11 cellular contexts compared by ENCODE assay signal in genomic region chr11:122741613-122742012, GRCh38.
DNase-seq lines count a peak whose midpoint lies in the region; ATAC-seq and TF ChIP-seq lines count a peak whose summit lies in the region.
"Had no signal": no experiment of that assay in that cellular context is flagged by ENCODE, and none has a peak within 500 bp of the region (broad histone marks: within the 10 kb centered on the region; RNA-seq: fewer than 3 reads in every experiment).

No MANE protein-coding gene starts in this region.

- peak overlapping the region; percentile 51 to 71 for H4K8ac ChIP-seq in IMR-90 (ENCODE audit: low read depth in 2 of 2, low read length in 2 of 2)

- peak overlapping the region; percentile 77 for H3K4ac ChIP-seq in IMR-90 (ENCODE audit: low read depth, low read length)

- H4K20me1 ChIP-seq in IMR-90 (ENCODE audit: insufficient read depth, low read length) (peaks cover 16% of the 10 kb centered on the region; the same call in 1 of the 2 replicates), smooth muscle cell (ENCODE audit: low read depth) (peaks cover 9% of the 10 kb centered on the region)

- H2AK5ac ChIP-seq in IMR-90 (ENCODE audit: low read depth, low read length): peak overlapping the region; percentile 92

- peak overlapping the region; percentile 42 for H3K4me2 ChIP-seq in IMR-90 (ENCODE audit: low read depth, low read length)
- peak overlapping the region; percentile 5 for H3K4me2 ChIP-seq in smooth muscle cell

- peak overlapping the region; percentile 8 for H2AK9ac ChIP-seq in IMR-90 (replicated peaks; ENCODE audit: low read depth, low read length, poor library complexity)

- intact Hi-C loops in IMR-90 (cut with micrococcal nuclease) (no loop called here), left colon (cut with DNase I, micrococcal nuclease) (no loop called here)

- no peak for TF ChIP-seq POLR2A in IMR-90 (IDR thresholded peaks at IDR 0.05; ENCODE audit: low read depth, low read length)

- H2BK120ac ChIP-seq in IMR-90 (ENCODE audit: low read depth, low read length): peak overlapping the region; percentile 68

- peaks cover 50 to 83% of the 10 kb centered on the region in 2 experiments for H3K79me1 ChIP-seq in IMR-90 (ENCODE audit: low read depth in 1 of 2, low read length in 2 of 2)

- H3K4me1 ChIP-seq in IMR-90 (ENCODE audit: control insufficient read depth, insufficient read depth, low read length) (peaks cover 21% of the 10 kb centered on the region), smooth muscle cell (ENCODE audit: low read depth) (peaks cover 8% of the 10 kb centered on the region)

- H3K27ac ChIP-seq in IMR-90 (ENCODE audit: insufficient read depth, low read length) (peak overlapping the region; percentile 44; the same call in 1 of the 2 replicates), caudate nucleus (ENCODE audit: low read depth, low read length) (peak overlapping the region; percentile 53), smooth muscle cell (ENCODE audit: low read depth) (peak overlapping the region; percentile 64)

- dilution Hi-C loops in IMR-90 (cut with HindIII; ENCODE audit: low sequenced_read_pairs, unreplicated experiment): no loop called here

- no TSS peak for BruUV-seq in IMR-90 (replicated peaks; lab: Mats Ljungman, UMichigan)

- no peak for TF ChIP-seq CTCF in IMR-90 (conservative IDR thresholded peaks at IDR 0.05; ENCODE audit: low read depth, low read length)
- TF ChIP-seq CTCF in smooth muscle cell (IDR thresholded peaks at IDR 0.05; ENCODE audit: borderline replicate concordance, insufficient read depth, poor library complexity, severe bottlenecking): no peak

- peak overlapping the region; percentile 26 for H2BK5ac ChIP-seq in IMR-90 (ENCODE audit: low read depth, low read length, poor library complexity, severe bottlenecking)

- peak overlapping the region; percentile 87 for H3K23ac ChIP-seq in IMR-90 (ENCODE audit: low read depth, low read length)

- H3K9me3 ChIP-seq in IMR-90 (ENCODE audit: control insufficient read depth, insufficient read depth, low read length) (no peaks in the 10 kb centered on the region), smooth muscle cell (replicated peaks; ENCODE audit: low read depth) (no peaks in the 10 kb centered on the region)

- H2AFZ ChIP-seq in IMR-90 (replicated peaks; ENCODE audit: low read length, poor library complexity): peak overlapping the region; percentile 69
- H2AFZ ChIP-seq in smooth muscle cell (ENCODE audit: low read depth): no peak overlapping the region

- H3K27me3 ChIP-seq in IMR-90 (ENCODE audit: control insufficient read depth, insufficient read depth, low read length): no peaks in the 10 kb centered on the region
- peaks cover 4% of the 10 kb centered on the region for H3K27me3 ChIP-seq in smooth muscle cell (ENCODE audit: low read depth)

- no peak for TF ChIP-seq RAD21 in IMR-90 (IDR thresholded peaks at IDR 0.05; ENCODE audit: low read length)

- peaks cover 8% of the 10 kb centered on the region for H3K79me2 ChIP-seq in smooth muscle cell (ENCODE audit: low read depth)

- H3K9me1 ChIP-seq in IMR-90 (ENCODE audit: insufficient read depth, low read length): peaks cover 34% of the 10 kb centered on the region

- H2BK20ac ChIP-seq in IMR-90 (ENCODE audit: low read depth, low read length): peak overlapping the region; percentile 69

- POLR2A ChIA-PET in IMR-90 (lab: Charles Lee; ENCODE audit: unreplicated experiment): no interaction called here

- H3K56ac ChIP-seq in IMR-90 (ENCODE audit: extremely low read depth, insufficient read depth, low read length): no peak overlapping the region

- peak overlapping the region; percentile 29 for H4K91ac ChIP-seq in IMR-90 (ENCODE audit: insufficient read depth, low read depth, low read length)

- WGBS in IMR-90 (ENCODE audit: extremely low coverage in 2 of 2, insufficient read length in 1 of 2), 2 experiments: 17% methylated on average over 2 of the region's 6 CpGs; no CpG with 5 or more reads in 1 of the 2 experiments
- 38% methylated on average over 5 of the region's 6 CpGs for WGBS in smooth muscle cell (ENCODE audit: low lambda C conversion rate)

- peak overlapping the region; percentile 68 for H3K14ac ChIP-seq in IMR-90 (replicated peaks; ENCODE audit: low read depth, low read length)

- peak overlapping the region; percentile 22 for H3K18ac ChIP-seq in IMR-90 (ENCODE audit: low read depth, low read length)

- H3K36me3 ChIP-seq in IMR-90 (ENCODE audit: control insufficient read depth, insufficient read depth, low read length) (no peaks in the 10 kb centered on the region), smooth muscle cell (ENCODE audit: low read depth) (no peaks in the 10 kb centered on the region)

- no peak overlapping the region for H3K4me3 ChIP-seq in IMR-90 (ENCODE audit: insufficient read depth, low read depth, low read length)
- no peak overlapping the region for H3K4me3 ChIP-seq in smooth muscle cell

- peaks cover 5% of the 10 kb centered on the region for H3F3A ChIP-seq in smooth muscle cell (ENCODE audit: low read depth)

- peak overlapping the region; percentile 55 for H4K5ac ChIP-seq in IMR-90 (ENCODE audit: low read depth, low read length)

- in situ Hi-C loops in IMR-90 (cut with MboI; ENCODE audit: low sequenced_read_pairs): no loop called here

- CTCF ChIA-PET in IMR-90 (lab: Yijun Ruan, JAX): no interaction called here

- peak overlapping the region; percentile 57; the same call in 1 of the 3 replicates for H2BK15ac ChIP-seq in IMR-90 (ENCODE audit: low read depth, low read length)

- H3K9ac ChIP-seq in IMR-90 (ENCODE audit: low read depth, low read length): peak overlapping the region; percentile 16; the same call in 1 of the 2 replicates
- H3K9ac ChIP-seq in smooth muscle cell (ENCODE audit: low read depth): no peak overlapping the region

- peak; percentile 68 for ATAC-seq in IMR-90 (ENCODE audit: low read depth)
- peak; percentile 31 for ATAC-seq in left colon
- ATAC-seq in HG03159 (IDR thresholded peaks at IDR 0.05; ENCODE audit: unreplicated experiment): no peak
- no peak for ATAC-seq in HG03196 (IDR thresholded peaks at IDR 0.05; ENCODE audit: unreplicated experiment)
- ATAC-seq: HCT116 had no signal

- peak; percentile 68 for DNase-seq in IMR-90
- DNase-seq in caudate nucleus (lab: John Stamatoyannopoulos, UW): peak in 3 of 61 donors; percentile 7 to 15 (median 14)
- peak; percentile 24 to 49 for DNase-seq in left colon
- DNase-seq in smooth muscle cell (lab: John Stamatoyannopoulos, UW; ENCODE audit: unreplicated experiment): no peak
- no peak for DNase-seq in stimulated activated CD4-positive, alpha-beta T cell treated with anti-CD3 and anti-CD28 coated beads, Interleukin-2, amount 100 ng/mL, for 48 hours
- no peak for DNase-seq in NCI-H774 (lab: John Stamatoyannopoulos, UW)
- DNase-seq: activated CD8-positive, alpha-beta memory T cell treated with anti-CD3 and anti-CD28 coated beads, Interleukin-2, amount 50 U/mL, for 48 hours; NCI-H2107 had no signal

TF ChIP-seq in IMR-90, 13 proteins besides CTCF, POLR2A, EP300 and RAD21:
- TF ChIP-seq MXI1 (IDR thresholded peaks at IDR 0.05; ENCODE audit: borderline replicate concordance, low read depth, low read length) (no peak), FOS (IDR thresholded peaks at IDR 0.05; ENCODE audit: low read depth, low read length) (no peak), SMC3 (IDR thresholded peaks at IDR 0.05; ENCODE audit: low read depth, low read length) (no peak), ELK1 (IDR thresholded peaks at IDR 0.05; ENCODE audit: borderline replicate concordance, low read depth, low read length) (no peak), NFE2L2 (IDR thresholded peaks at IDR 0.05; ENCODE audit: low read depth, low read length) (no peak), MAZ (IDR thresholded peaks at IDR 0.05; ENCODE audit: borderline replicate concordance, low read depth, low read length) (peak; percentile 64; the same call in 1 of the 2 replicates), MAFK (IDR thresholded peaks at IDR 0.05; ENCODE audit: low read depth, low read length) (0 out of 2 replicates have a peak, but pooled peaks have one; percentile 7), CEBPB (IDR thresholded peaks at IDR 0.05; ENCODE audit: low read depth, low read length) (peak; percentile 61), USF2 (IDR thresholded peaks at IDR 0.05; ENCODE audit: low read depth, low read length) (no peak), RFX5 (IDR thresholded peaks at IDR 0.05; ENCODE audit: low read depth, low read length) (no peak)
TF ChIP-seq in IMR-90: peak in this region for 3.

Comparison
In these comparisons a context has a peak if more than half of its experiments do, and no peak if none do; other contexts are left out.
1. ATAC-seq: peak in IMR-90 (single experiment) and left colon (single experiment); none in HG03159 (single experiment) and HG03196 (single experiment).
2. DNase-seq: peak in IMR-90 (single experiment) and left colon (2 of 2); none in smooth muscle cell (single experiment), stimulated activated CD4-positive, alpha-beta T cell treated with anti-CD3 and anti-CD28 coated beads, Interleukin-2, amount 100 ng/mL, for 48 hours (0 of 2) and NCI-H774 (single experiment).
3. Peak in every context shown above with its lines, with median percentiles within 50 percentile points of each other: H3K27ac ChIP-seq.